9 cellular contexts compared by ENCODE assay signal in the genomic region with DNA sequence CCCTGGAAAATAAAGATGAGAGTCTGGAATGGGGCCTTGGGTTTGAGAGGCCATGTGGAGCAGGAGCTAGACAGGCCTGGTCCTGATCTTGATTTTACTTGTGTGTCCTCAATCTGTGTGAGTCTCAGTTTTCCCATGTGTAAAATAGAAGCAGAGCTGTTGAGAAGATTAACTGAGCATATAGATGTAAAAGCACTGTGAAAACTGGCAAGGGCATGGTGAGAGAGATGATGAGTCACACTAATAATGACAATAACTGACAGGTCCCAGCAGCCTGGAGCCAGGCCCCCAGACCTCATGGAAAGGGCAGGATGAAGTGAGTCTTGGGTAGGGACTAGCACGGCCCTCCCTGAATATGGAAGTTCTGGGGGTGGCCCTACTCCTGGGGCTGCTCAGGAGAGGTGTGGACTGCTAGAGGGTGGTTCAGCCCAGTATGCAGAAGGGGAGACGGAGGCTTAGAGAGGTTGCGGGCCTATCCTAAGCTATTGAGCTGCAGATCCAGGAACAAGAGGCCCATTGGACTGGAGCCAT. TPM values are rescaled to one million over a fixed set of nuclear protein-coding genes. Genes with fewer than 3 reads are reported as not detected.
A peak's percentile ranks its signal among the peaks of the same experiment; 100 is the strongest.
DNase-seq lines count a peak whose midpoint lies in the region; ATAC-seq, FAIRE-seq and TF ChIP-seq lines count a peak whose summit lies in the region.
"Had no signal": no experiment of that assay in that cellular context is flagged by ENCODE, and none has a peak within 500 bp of the region (broad histone marks: within the 10 kb centered on the region; RNA-seq: fewer than 3 reads in every experiment).

No MANE protein-coding gene starts in this region.

- H3K4me3 Mint-ChIP-seq in HFFc6, result no peak overlapping the region

- peaks cover 19% of the 10 kb centered on the region for H3K4me1 ChIP-seq in A549

- no peaks in the 10 kb centered on the region for H3K36me3 Mint-ChIP-seq in HFFc6 (ENCODE audit: low read depth)

- POLR2A ChIA-PET in A549 (lab: Yijun Ruan, JAX), result no interaction called here

- CTCF ChIA-PET in A549 (lab: Yijun Ruan, JAX), result interaction anchor here (0.6 to 23.7 kb wide), 45 partner anchors 10 to 562 kb away, joined by 3 to 314 read pairs (median 5); partner anchors contain the start of genes GPR3 and IFI6

- no peak for ATAC-seq in A549
- no peak for ATAC-seq in HG02885 (IDR thresholded peaks at IDR 0.05; ENCODE audit: poor library complexity, unreplicated experiment)
- ATAC-seq: heart left ventricle had no signal

- TF ChIP-seq RAD21 in A549 (conservative IDR thresholded peaks at IDR 0.05 in 1 of 2, IDR thresholded peaks at IDR 0.05 in 1 of 2), result no peak

- WGBS in A549 (ENCODE audit: missing lambda C conversion rate), result 69% methylated on average over 3 of the region's 3 CpGs

- no peaks in the 10 kb centered on the region for H3K9me3 Mint-ChIP-seq in HFFc6

- TF ChIP-seq POLR2A in A549 (IDR thresholded peaks at IDR 0.05; ENCODE audit: low read length) (no peak), H54 (IDR thresholded peaks at IDR 0.05; ENCODE audit: low read depth, low read length) (no peak)

- H3K9me3 ChIP-seq in A549 (no peaks in the 10 kb centered on the region), iPS-18c (ENCODE audit: control insufficient read depth, insufficient read depth, low read length) (no peaks in the 10 kb centered on the region)
- H3K9me3 ChIP-seq: heart left ventricle had no signal

- H3K27ac ChIP-seq in A549 (no peak overlapping the region), VCaP (no peak overlapping the region)

- no peak overlapping the region for H3K4me2 ChIP-seq in A549

- peaks cover 21% of the 10 kb centered on the region for H3K4me1 Mint-ChIP-seq in HFFc6 (ENCODE audit: low read depth)

- H3K4me3 ChIP-seq in A549 (no peak overlapping the region), iPS-18c (ENCODE audit: insufficient read depth, low read depth, low read length) (0 out of 2 replicates have a peak overlapping the region, but pooled peaks have one; percentile 2)
- H3K4me3 ChIP-seq: heart left ventricle had no signal

- H3K27ac Mint-ChIP-seq in HFFc6, result peak overlapping the region; percentile 54

- H3K27me3 Mint-ChIP-seq in HFFc6 (ENCODE audit: insufficient read depth), result peaks cover 3% of the 10 kb centered on the region

- DNase-seq in A549 (ENCODE audit: low read depth in 1 of 2, low spot score in 1 of 2), result no peak
- DNase-seq in HFFc6, result peak; percentile 43
- no peak for DNase-seq in NCI-H345 (lab: John Stamatoyannopoulos, UW)
- no peak for DNase-seq in H54 (ENCODE audit: insufficient read length, low spot score)
- DNase-seq in iPS-NIHi11 (ENCODE audit: low spot score), result no peak

- FAIRE-seq in A549 (lab: Jason Lieb, UNC) (no peak), H54 (lab: Jason Lieb, UNC) (no peak)

- TF ChIP-seq CTCF in A549 (IDR thresholded peaks at IDR 0.05) (no peak), HFFc6 (IDR thresholded peaks at IDR 0.05) (peak; percentile 18; the same call in 1 of the 2 replicates), VCaP (conservative IDR thresholded peaks at IDR 0.05) (peak; percentile 29)

- TF ChIP-seq EP300 in A549 (IDR thresholded peaks at IDR 0.05), result no peak

TF ChIP-seq in A549, 52 proteins besides CTCF, POLR2A, EP300 and RAD21:
- TF ChIP-seq NPAS2 (CRISPR knock-in tag; IDR thresholded peaks at IDR 0.05; ENCODE audit: borderline replicate concordance) (no peak), FOSL2 (IDR thresholded peaks at IDR 0.05) (no peak), FOSL2 (CRISPR knock-in tag; IDR thresholded peaks at IDR 0.05) (peak; percentile 34), HDAC2 (IDR thresholded peaks at IDR 0.05) (no peak)
- TF ChIP-seq, protein P1, sequence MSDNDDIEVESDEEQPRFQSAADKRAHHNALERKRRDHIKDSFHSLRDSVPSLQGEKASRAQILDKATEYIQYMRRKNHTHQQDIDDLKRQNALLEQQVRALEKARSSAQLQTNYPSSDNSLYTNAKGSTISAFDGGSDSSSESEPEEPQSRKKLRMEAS (IDR thresholded peaks at IDR 0.05), result no peak

RNA-seq across cellular contexts. Expression of gene AHDC1, which starts 2.8 kb away (rescaled TPM):
- polyA plus RNA-seq in A549 (2011; rRNA removed), result 1.3 and 2.6 TPM in 2 replicates
- 5.0 and 6.2 TPM in 2 replicates for polyA plus RNA-seq in A549 (2012; cell fraction: cytosol; rRNA removed)
- 12.9 and 17.1 TPM in 2 replicates for polyA plus RNA-seq in A549 (2012; cell fraction: nucleus; rRNA removed)
- 9.8 to 11.5 TPM (median 10.0 TPM) in 3 replicates for polyA plus RNA-seq in A549 (2017; fragmentation: RNase III; extraction: RNeasy Plus Mini Kit Qiagen cat#74134 plus additional on column Dnase treatment)
- 2.9 and 3.6 TPM in 2 replicates for polyA minus RNA-seq in A549 (2011; rRNA and poly(A)+ RNA removed)
- 10 to 100 TPM; 30.7 to 53.2 (median 34.7) TPM for total RNA-seq in HFFc6 (2021; fragmentation: NEBNext Ultra II Directional; extraction: Animal tissue kit (Norgen Biotek cat#: 25700))

RNA-seq across cellular contexts. Expression of gene FGR, which starts 28.2 kb away (rescaled TPM):
- polyA plus RNA-seq in A549 (2011; rRNA removed) (not detected in 2 replicates), A549 (2017; fragmentation: RNase III; extraction: RNeasy Plus Mini Kit Qiagen cat#74134 plus additional on column Dnase treatment) (not detected in 3 replicates)
- polyA plus RNA-seq in A549 (2012; cell fraction: cytosol; rRNA removed), result not detected in 2 replicates
- not detected in 2 replicates for polyA plus RNA-seq in A549 (2012; cell fraction: nucleus; rRNA removed)
- not detected in 2 replicates for polyA minus RNA-seq in A549 (2011; rRNA and poly(A)+ RNA removed)
- total RNA-seq in HFFc6 (2021; fragmentation: NEBNext Ultra II Directional; extraction: Animal tissue kit (Norgen Biotek cat#: 25700)), result not detected
